ENCODE assay signal across 16 cellular contexts in genomic region chr3:98985406-98985805, GRCh38.
DNase-seq lines count a peak whose midpoint lies in the region; ATAC-seq and TF ChIP-seq lines count a peak whose summit lies in the region.
"Had no signal": no experiment of that assay in that cellular context is flagged by ENCODE, and none has a peak within 500 bp of the region (broad histone marks: within the 10 kb centered on the region; RNA-seq: fewer than 3 reads in every experiment).

No MANE protein-coding gene starts in this region.

- H3K9ac ChIP-seq in endodermal cell (ENCODE audit: extremely low read depth, low read length, poor library complexity, severe bottlenecking) = no peak overlapping the region

- H3K36me3 ChIP-seq in ACC112 (ENCODE audit: insufficient read depth, low read length) (no peaks in the 10 kb centered on the region), OCI-LY7 (ENCODE audit: insufficient read depth, low read length) (no peaks in the 10 kb centered on the region), endodermal cell (ENCODE audit: control insufficient read depth, insufficient read depth, low read length) (no peaks in the 10 kb centered on the region), lung (ENCODE audit: control insufficient read depth in 2 of 2, insufficient read depth in 2 of 2, low read length in 2 of 2) (no peaks in the 10 kb centered on the region), aorta (ENCODE audit: control insufficient read depth in 1 of 2, insufficient read depth in 2 of 2, low read length in 1 of 2) (no peaks in the 10 kb centered on the region)
- H3K36me3 ChIP-seq: esophagus squamous epithelium had no signal

- CTCF ChIA-PET in OCI-LY7 (lab: Charles Lee; ENCODE audit: unreplicated experiment) = no interaction called here

- no peak overlapping the region for H3K4me3 Mint-ChIP-seq in endodermal cell
- H3K4me3 Mint-ChIP-seq: activated naive CD8-positive, alpha-beta T cell treated with anti-CD3 and anti-CD28 coated beads for 36 hours; stimulated activated naive CD8-positive, alpha-beta T cell treated with anti-CD3 and anti-CD28 coated beads, Interleukin-15, amount 100 ng/mL, for 72 hours; T-cell had no signal

- no peaks in the 10 kb centered on the region for H3K27me3 Mint-ChIP-seq in endodermal cell (ENCODE audit: insufficient read depth)
- H3K27me3 Mint-ChIP-seq: activated naive CD8-positive, alpha-beta T cell treated with anti-CD3 and anti-CD28 coated beads for 36 hours had no signal

- H3K27me3 ChIP-seq in ACC112 (ENCODE audit: insufficient read depth, low read length) (no peaks in the 10 kb centered on the region), endodermal cell (ENCODE audit: control insufficient read depth, insufficient read depth, low read length, poor library complexity, severe bottlenecking) (no peaks in the 10 kb centered on the region), lung (ENCODE audit: control insufficient read depth, insufficient read depth) (no peaks in the 10 kb centered on the region), aorta (ENCODE audit: control insufficient read depth in 1 of 2, insufficient read depth in 2 of 2, low read length in 1 of 2) (no peaks in the 10 kb centered on the region)
- H3K27me3 ChIP-seq: esophagus squamous epithelium had no signal

- peak overlapping the region; percentile 92 for H3K27ac ChIP-seq in ACC112 (ENCODE audit: low read depth, low read length)
- H3K27ac ChIP-seq in OCI-LY7 (ENCODE audit: low read depth, low read length, poor library complexity, severe bottlenecking) = no peak overlapping the region
- H3K27ac ChIP-seq in endodermal cell (ENCODE audit: low read depth, low read length) = no peak overlapping the region
- H3K27ac ChIP-seq in lung (ENCODE audit: low read depth in 1 of 2, low read length in 1 of 2) = no peak overlapping the region
- H3K27ac ChIP-seq in aorta (ENCODE audit: low read depth in 1 of 2, low read length in 2 of 2) = no peak overlapping the region
- H3K27ac ChIP-seq: esophagus squamous epithelium had no signal

- intact Hi-C loops in OCI-LY7 (cut with micrococcal nuclease; ENCODE audit: unreplicated experiment) (no loop called here), aorta (cut with DNase I) (no loop called here)

- H3K9me2 ChIP-seq in OCI-LY7 (ENCODE audit: insufficient read depth, low read length) = no peaks in the 10 kb centered on the region

- H3K27ac Mint-ChIP-seq in endodermal cell = peak overlapping the region; percentile 30
- H3K27ac Mint-ChIP-seq: activated naive CD8-positive, alpha-beta T cell treated with anti-CD3 and anti-CD28 coated beads for 36 hours; stimulated activated naive CD8-positive, alpha-beta T cell treated with anti-CD3 and anti-CD28 coated beads, Interleukin-15, amount 100 ng/mL, for 72 hours; T-cell had no signal

- peaks cover 13% of the 10 kb centered on the region for H3K4me1 Mint-ChIP-seq in endodermal cell
- H3K4me1 Mint-ChIP-seq: activated naive CD8-positive, alpha-beta T cell treated with anti-CD3 and anti-CD28 coated beads for 36 hours; stimulated activated naive CD8-positive, alpha-beta T cell treated with anti-CD3 and anti-CD28 coated beads, Interleukin-15, amount 100 ng/mL, for 72 hours; T-cell had no signal

- H3K4me3 ChIP-seq in ACC112 (ENCODE audit: low read depth, low read length) (peak overlapping the region; percentile 82), OCI-LY7 (ENCODE audit: low read depth, low read length, poor library complexity, severe bottlenecking) (no peak overlapping the region), endodermal cell (ENCODE audit: low read length) (no peak overlapping the region), lung (no peak overlapping the region), aorta (ENCODE audit: low read length in 2 of 2) (no peak overlapping the region)
- H3K4me3 ChIP-seq: esophagus squamous epithelium had no signal

- peaks cover 48% of the 10 kb centered on the region for H3K4me1 ChIP-seq in ACC112 (ENCODE audit: control insufficient read depth, insufficient read depth, low read length, unreplicated experiment)
- H3K4me1 ChIP-seq in OCI-LY7 (ENCODE audit: insufficient read depth, low read length, poor library complexity, severe bottlenecking) = peaks cover 10% of the 10 kb centered on the region
- H3K4me1 ChIP-seq in endodermal cell (ENCODE audit: control insufficient read depth, insufficient read depth, low read length) = peaks cover 5% of the 10 kb centered on the region
- peaks cover 2% of the 10 kb centered on the region in 2 donors for H3K4me1 ChIP-seq in lung (ENCODE audit: control insufficient read depth in 2 of 2, insufficient read depth in 2 of 2, low read length in 2 of 2)
- peaks cover 0 to 2% of the 10 kb centered on the region in 2 donors for H3K4me1 ChIP-seq in aorta (ENCODE audit: control insufficient read depth in 1 of 2, insufficient read depth in 2 of 2, low read length in 2 of 2)

- TF ChIP-seq CTCF in OCI-LY7 (conservative IDR thresholded peaks at IDR 0.05; ENCODE audit: low read length) (no peak), endodermal cell (conservative IDR thresholded peaks at IDR 0.05) (no peak), lung (IDR thresholded peaks at IDR 0.05; ENCODE audit: control extremely low read depth, extremely low read depth) (no peak)

- BruUV-seq in OCI-LY7 (replicated peaks; lab: Mats Ljungman, UMichigan) = no TSS peak

- no peaks in the 10 kb centered on the region for H3K9me3 Mint-ChIP-seq in endodermal cell
- H3K9me3 Mint-ChIP-seq: activated naive CD8-positive, alpha-beta T cell treated with anti-CD3 and anti-CD28 coated beads for 36 hours; stimulated activated naive CD8-positive, alpha-beta T cell treated with anti-CD3 and anti-CD28 coated beads, Interleukin-15, amount 100 ng/mL, for 72 hours; T-cell had no signal

- ATAC-seq in lung (ENCODE audit: insufficient read depth, low FRiP score) (peak; percentile 55), HG03439 (IDR thresholded peaks at IDR 0.05; ENCODE audit: unreplicated experiment) (no peak), aorta (ENCODE audit: low FRiP score) (no peak)
- ATAC-seq: stimulated activated naive CD8-positive, alpha-beta T cell treated with anti-CD3 and anti-CD28 coated beads, Interleukin-15, amount 100 ng/mL, for 72 hours; T-cell had no signal

- no peaks in the 10 kb centered on the region for H4K20me1 ChIP-seq in OCI-LY7 (ENCODE audit: insufficient read depth, low read length)

- no peak overlapping the region for H3K4me2 ChIP-seq in OCI-LY7 (ENCODE audit: low read length)

- POLR2A ChIA-PET in OCI-LY7 (lab: Charles Lee) = no interaction called here

- H3K36me3 Mint-ChIP-seq in endodermal cell (ENCODE audit: low read depth) = no peaks in the 10 kb centered on the region
- H3K36me3 Mint-ChIP-seq: activated naive CD8-positive, alpha-beta T cell treated with anti-CD3 and anti-CD28 coated beads for 36 hours; T-cell had no signal

- H3K79me2 ChIP-seq in ACC112 (ENCODE audit: control insufficient read depth, insufficient read depth, low read length, unreplicated experiment) = peaks cover 49% of the 10 kb centered on the region
- H3K79me2 ChIP-seq in OCI-LY7 (ENCODE audit: insufficient read depth, low read depth, low read length) = no peaks in the 10 kb centered on the region

- H3K9me3 ChIP-seq in OCI-LY7 (ENCODE audit: low read length) = no peaks in the 10 kb centered on the region
- no peaks in the 10 kb centered on the region for H3K9me3 ChIP-seq in endodermal cell (ENCODE audit: control insufficient read depth, low read length)
- no peaks in the 10 kb centered on the region for H3K9me3 ChIP-seq in lung (ENCODE audit: control insufficient read depth in 2 of 2, insufficient read depth in 1 of 2, low read length in 1 of 2)
- H3K9me3 ChIP-seq in aorta (ENCODE audit: control insufficient read depth, low read length) = no peaks in the 10 kb centered on the region
- H3K9me3 ChIP-seq: esophagus squamous epithelium had no signal

- DNase-seq in OCI-LY7 (ENCODE audit: low spot score) (no peak), endodermal cell (no peak), lung (ENCODE audit: low spot score) (no peak), NCI-H1105 treated with DMSO at 0.1 percent for 48 hours (lab: John Stamatoyannopoulos, UW) (no peak), aorta (no peak)
- DNase-seq in activated CD4-positive, CD25-positive, alpha-beta regulatory T cell (lab: John Stamatoyannopoulos, UW) = no peak
- DNase-seq: activated CD4-positive, alpha-beta T cell treated with anti-CD3 and anti-CD28 coated beads for 1 hour; activated naive CD8-positive, alpha-beta T cell treated with anti-CD3 and anti-CD28 coated beads for 36 hours; cerebellar nuclear complex; esophagus squamous epithelium; NCI-H1417 treated with DMSO at 0.1 percent for 48 hours; occipital lobe; stimulated activated naive CD8-positive, alpha-beta T cell treated with anti-CD3 and anti-CD28 coated beads, Interleukin-15, amount 100 ng/mL, for 72 hours; T-cell had no signal

- WGBS in endodermal cell (ENCODE audit: insufficient coverage in 1 of 2, insufficient read length in 1 of 2), 2 experiments = 95% methylated on average over 3 of the region's 3 CpGs; no CpG with 5 or more reads in 1 of the 2 experiments
- 41 to 63% methylated on average over 3 of the region's 3 CpGs for whole genome bisulfite sequencing in lung, 2 donors
- WGBS in aorta, 2 donors = 62 to 63% methylated on average over 3 of the region's 3 CpGs

- no peak overlapping the region for H2AFZ ChIP-seq in ACC112 (ENCODE audit: low read length, unreplicated experiment)
- H2AFZ ChIP-seq in OCI-LY7 (ENCODE audit: low read length) = peak overlapping the region; percentile 64
